In the genomic region with DNA sequence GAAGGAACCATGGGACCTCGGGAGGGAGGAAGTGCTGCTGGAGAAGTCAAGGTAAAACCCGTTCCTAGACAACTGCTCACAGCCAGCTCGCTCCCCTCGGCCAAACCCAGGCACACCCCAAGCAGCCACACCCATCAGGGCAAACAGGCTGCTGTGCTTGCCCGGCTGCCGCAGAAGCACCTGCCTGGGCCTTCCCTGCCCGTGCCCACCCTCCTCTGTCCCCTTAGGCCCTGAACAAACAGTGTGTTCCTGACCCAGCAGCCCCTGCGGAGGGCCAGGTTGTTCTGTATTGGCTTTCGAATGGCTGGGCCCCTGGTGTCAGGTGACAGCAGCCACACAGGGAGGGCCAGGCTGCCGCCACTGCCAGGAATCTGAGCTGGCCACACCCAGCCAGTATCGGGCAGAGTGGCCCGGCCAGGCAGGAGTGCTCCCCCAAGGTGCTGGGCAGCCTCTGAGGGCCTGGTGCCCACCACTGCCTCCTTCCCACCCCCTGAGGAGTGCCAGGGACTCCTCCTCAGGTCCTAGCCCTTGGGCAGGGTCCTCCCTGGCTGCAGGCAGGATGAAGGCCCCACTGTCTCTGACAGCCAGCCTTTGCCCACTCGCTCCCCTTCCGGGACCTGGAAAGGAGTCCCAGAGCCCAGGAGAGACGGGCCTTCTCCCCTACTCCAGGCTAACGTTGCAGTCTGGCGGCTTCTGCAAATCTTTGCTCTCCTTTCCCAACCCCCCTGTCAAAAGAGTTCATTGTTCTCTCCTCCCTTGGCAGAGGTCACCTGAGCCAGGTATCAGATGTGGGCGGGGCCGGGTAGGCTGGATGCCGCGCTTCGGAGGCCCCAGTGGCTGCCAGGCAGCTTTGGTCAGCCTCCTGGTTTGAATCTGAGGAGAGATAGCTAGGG, we compare ENCODE assay signal across 11 cellular contexts. TPM values are rescaled to one million over a fixed set of nuclear protein-coding genes. Genes with fewer than 3 reads are reported as not detected.
DNase-seq lines count a peak whose midpoint lies in the region; ATAC-seq, FAIRE-seq and TF ChIP-seq lines count a peak whose summit lies in the region.
"Had no signal": no experiment of that assay in that cellular context is flagged by ENCODE, and none has a peak within 500 bp of the region (broad histone marks: within the 10 kb centered on the region; RNA-seq: fewer than 3 reads in every experiment).

No MANE protein-coding gene starts in this region.

- H3K4me3 Mint-ChIP-seq in activated T-helper 2 cell treated with anti-CD3 and anti-CD28 coated beads, Interferon-gamma antibody, Interleukin-2, Interleukin-4, amounts not matched to agents 10 μg/mL and 5 μg/mL and 100 μg/mL, durations not matched to agents 14 hours and 24 hours and 36 hours (ENCODE audit: low read depth): no peak overlapping the region
- H3K4me3 Mint-ChIP-seq: natural killer cell treated with Interleukin-12 subunit alpha and Interleukin-12 subunit beta and Interleukin-15 and Interleukin-18, amount 100 ng/mL, for 72 hours had no signal

- H3K27ac ChIP-seq in cardiac muscle cell: peak overlapping the region; percentile 88
- H3K27ac ChIP-seq in right atrium auricular region: no peak overlapping the region
- H3K27ac ChIP-seq in VCaP: peak overlapping the region; percentile 95
- H3K27ac ChIP-seq in HepG2 (ENCODE audit: extremely low read length, insufficient read depth, low read length): peak overlapping the region; percentile 66

- TSS peak; percentile 42 for BruUV-seq in HepG2 (replicated peaks; lab: Mats Ljungman, UMichigan)

- peaks cover 30% of the 10 kb centered on the region for H3K4me1 ChIP-seq in cardiac muscle cell (ENCODE audit: low read depth)
- peaks cover 0 to 9% of the 10 kb centered on the region in 2 donors for H3K4me1 ChIP-seq in right atrium auricular region
- peaks cover 59% of the 10 kb centered on the region for H3K4me1 ChIP-seq in HepG2 (ENCODE audit: insufficient read depth, low read length)

- TF ChIP-seq EP300 in HepG2 (IDR thresholded peaks at IDR 0.05; ENCODE audit: low read depth in 2 of 2, low read length in 2 of 2) (peak in 1 of 2 experiments; percentile 43; a peak in 2 of 4 replicates), HepG2 (CRISPR knock-in tag; IDR thresholded peaks at IDR 0.05; ENCODE audit: borderline replicate concordance) (no peak; the same call in 1 of the 2 replicates)

- H4K20me1 ChIP-seq in HepG2 (ENCODE audit: insufficient read depth, low read length): no peaks in the 10 kb centered on the region

- intact Hi-C loops in HepG2 (cut with micrococcal nuclease; ENCODE audit: unreplicated experiment): loop anchor here (1.0 kb wide), 1 partner anchor 8 kb away; no protein-coding TSS in a partner anchor
- intact Hi-C loops in activated T-helper 2 cell treated with anti-CD3 and anti-CD28 coated beads, Interferon-gamma antibody, Interleukin-2, Interleukin-4, amounts not matched to agents 10 μg/mL and 5 μg/mL and 100 μg/mL, durations not matched to agents 14 hours and 24 hours and 36 hours (cut with micrococcal nuclease): no loop called here

- H3K4me3 ChIP-seq in cardiac muscle cell (no peak overlapping the region), right atrium auricular region (no peak overlapping the region), HepG2 (replicated peaks in 1 of 3; ENCODE audit: insufficient read depth in 1 of 3, low read depth in 2 of 3, low read length in 3 of 3) (peak overlapping the region; percentile 43 to 72 (median 55); a peak in 5 of 6 replicates)

- no peaks in the 10 kb centered on the region for H3K9me3 Mint-ChIP-seq in activated T-helper 2 cell treated with anti-CD3 and anti-CD28 coated beads, Interferon-gamma antibody, Interleukin-2, Interleukin-4, amounts not matched to agents 10 μg/mL and 5 μg/mL and 100 μg/mL, durations not matched to agents 14 hours and 24 hours and 36 hours
- H3K9me3 Mint-ChIP-seq: natural killer cell treated with Interleukin-12 subunit alpha and Interleukin-12 subunit beta and Interleukin-15 and Interleukin-18, amount 100 ng/mL, for 72 hours had no signal

- H3K9ac ChIP-seq in HepG2 (ENCODE audit: insufficient read depth, low read depth, low read length): peak overlapping the region; percentile 75

- no peaks in the 10 kb centered on the region for H3K27me3 ChIP-seq in cardiac muscle cell
- H3K27me3 ChIP-seq in right atrium auricular region: no peaks in the 10 kb centered on the region
- H3K27me3 ChIP-seq in HepG2 (ENCODE audit: control insufficient read depth in 1 of 2, insufficient read depth in 2 of 2, low read length in 2 of 2): no peaks in the 10 kb centered on the region

- H3K36me3 ChIP-seq in cardiac muscle cell (no peaks in the 10 kb centered on the region), right atrium auricular region (no peaks in the 10 kb centered on the region), HepG2 (replicated peaks in 1 of 2; ENCODE audit: control insufficient read depth in 1 of 2, insufficient read depth in 2 of 2, low read length in 2 of 2) (peaks cover 4 to 14% of the 10 kb centered on the region in 2 experiments; a peak in 3 of 5 replicates)

- CTCF ChIA-PET in HepG2 (lab: Yijun Ruan, JAX; ENCODE audit: low intra/inter-chr PET ratio, low total read pairs): no interaction called here

- no peaks in the 10 kb centered on the region for H3K79me2 ChIP-seq in HepG2 (ENCODE audit: insufficient read depth, low read length)

- peak; percentile 59 to 88; a peak in 3 of 4 replicates for TF ChIP-seq POLR2A in HepG2 (IDR thresholded peaks at IDR 0.05; ENCODE audit: insufficient read depth in 1 of 2, low read depth in 2 of 2, low read length in 2 of 2)
- no peak for TF ChIP-seq POLR2A in H54 (IDR thresholded peaks at IDR 0.05; ENCODE audit: low read depth, low read length)

- TF ChIP-seq CTCF in cardiac muscle cell (IDR thresholded peaks at IDR 0.05; ENCODE audit: low read depth, low read length) (no peak), right atrium auricular region (IDR thresholded peaks at IDR 0.05) (no peak), VCaP (conservative IDR thresholded peaks at IDR 0.05) (no peak), HepG2 (CRISPR knock-in tag; IDR thresholded peaks at IDR 0.05) (peak; percentile 44)

- no peaks in the 10 kb centered on the region for H3K4me1 Mint-ChIP-seq in activated T-helper 2 cell treated with anti-CD3 and anti-CD28 coated beads, Interferon-gamma antibody, Interleukin-2, Interleukin-4, amounts not matched to agents 10 μg/mL and 5 μg/mL and 100 μg/mL, durations not matched to agents 14 hours and 24 hours and 36 hours (ENCODE audit: low read depth)

- peak; percentile 88 for ATAC-seq in HepG2
- ATAC-seq in GM21723 (IDR thresholded peaks at IDR 0.05; ENCODE audit: unreplicated experiment): no peak

- TF ChIP-seq RAD21 in HepG2 (CRISPR knock-in tag; IDR thresholded peaks at IDR 0.05): 0 out of 2 replicates have a peak, but pooled peaks have one; percentile 13

- peak; percentile 63 for FAIRE-seq in HepG2 (lab: Jason Lieb, UNC)
- no peak for FAIRE-seq in H54 (lab: Jason Lieb, UNC)
- FAIRE-seq: endothelial cell of umbilical vein had no signal

- H3K27me3 Mint-ChIP-seq in activated T-helper 2 cell treated with anti-CD3 and anti-CD28 coated beads, Interferon-gamma antibody, Interleukin-2, Interleukin-4, amounts not matched to agents 10 μg/mL and 5 μg/mL and 100 μg/mL, durations not matched to agents 14 hours and 24 hours and 36 hours (ENCODE audit: low read depth): no peaks in the 10 kb centered on the region
- H3K27me3 Mint-ChIP-seq: natural killer cell treated with Interleukin-12 subunit alpha and Interleukin-12 subunit beta and Interleukin-15 and Interleukin-18, amount 100 ng/mL, for 72 hours had no signal

- no peak overlapping the region for H2AFZ ChIP-seq in HepG2 (ENCODE audit: low read length)

- H3K36me3 Mint-ChIP-seq in activated T-helper 2 cell treated with anti-CD3 and anti-CD28 coated beads, Interferon-gamma antibody, Interleukin-2, Interleukin-4, amounts not matched to agents 10 μg/mL and 5 μg/mL and 100 μg/mL, durations not matched to agents 14 hours and 24 hours and 36 hours (ENCODE audit: low read depth): no peaks in the 10 kb centered on the region
- H3K36me3 Mint-ChIP-seq: natural killer cell treated with Interleukin-12 subunit alpha and Interleukin-12 subunit beta and Interleukin-15 and Interleukin-18, amount 100 ng/mL, for 72 hours had no signal

- H3K4me2 ChIP-seq in HepG2 (ENCODE audit: low read depth, low read length): peak overlapping the region; percentile 96

- no peak overlapping the region for H3K27ac Mint-ChIP-seq in activated T-helper 2 cell treated with anti-CD3 and anti-CD28 coated beads, Interferon-gamma antibody, Interleukin-2, Interleukin-4, amounts not matched to agents 10 μg/mL and 5 μg/mL and 100 μg/mL, durations not matched to agents 14 hours and 24 hours and 36 hours
- H3K27ac Mint-ChIP-seq: natural killer cell treated with Interleukin-12 subunit alpha and Interleukin-12 subunit beta and Interleukin-15 and Interleukin-18, amount 100 ng/mL, for 72 hours had no signal

- peak in 1 of 2 donors; percentile 83 for DNase-seq in cardiac muscle cell (ENCODE audit: low read depth in 1 of 2, low spot score in 1 of 2)
- DNase-seq in right atrium auricular region (ENCODE audit: low spot score): no peak
- DNase-seq in HepG2 (ENCODE audit: low spot score): peak; percentile 89
- DNase-seq in stimulated activated CD4-positive, alpha-beta T cell treated with anti-CD3 and anti-CD28 coated beads, Interleukin-15, amount 100 ng/mL, for 24 hours: no peak
- no peak for DNase-seq in H54 (ENCODE audit: insufficient read length, low spot score)
- DNase-seq in activated T-helper 2 cell treated with anti-CD3 and anti-CD28 coated beads, Interferon-gamma antibody, Interleukin-2, Interleukin-4, amounts not matched to agents 10 μg/mL and 5 μg/mL and 100 μg/mL, durations not matched to agents 14 hours and 24 hours and 36 hours (ENCODE audit: low spot score): no peak
- DNase-seq: activated T-cell treated with anti-CD3 and anti-CD28 coated beads, Interleukin-2, amount 50 U/mL, for 48 hours had no signal

- POLR2A ChIA-PET in HepG2 (lab: Yijun Ruan, JAX): interaction anchor here (0.7 to 2.7 kb wide), 13 partner anchors 9 to 231 kb away, joined by 3 to 28 read pairs (median 5); a partner anchor contains a TSS

- in situ Hi-C loops in HepG2 (cut with HindIII; ENCODE audit: extremely low pct_ligation_motif_present, low pct_unique_long_range_greater_than_20kb): no loop called here

- 21% methylated on average over 17 of the region's 22 CpGs for whole genome bisulfite sequencing in HepG2 (ENCODE audit: low lambda C conversion rate)

- H3K9me3 ChIP-seq in cardiac muscle cell (ENCODE audit: low read depth) (no peaks in the 10 kb centered on the region), right atrium auricular region (no peaks in the 10 kb centered on the region), HepG2 (ENCODE audit: low read length) (no peaks in the 10 kb centered on the region)

RNA-seq across cellular contexts. Expression of a gene that starts 24.0 kb away (rescaled TPM):
- total RNA-seq in cardiac muscle cell (28.1 and 40.3 TPM in 2 replicates), right atrium auricular region (1 to 10 TPM; 4.1 to 8.5 TPM), HepG2 (2016; rRNA removed; fragmentation: Illumina TruSeq; extraction: Trizol) (53.9 and 86.7 TPM in 2 replicates)
- polyA plus RNA-seq in cardiac muscle cell (35.2 and 45.5 TPM in 2 replicates), HepG2 (2011; rRNA removed) (83.0 and 109 TPM in 2 replicates)
- 27.2 and 32.8 TPM in 2 replicates for total RNA-seq in HepG2 (2016; cell fraction: cytosol; rRNA removed; fragmentation: Illumina TruSeq; extraction: Trizol; ENCODE audit: low read depth)
- total RNA-seq in HepG2 (2016; cell fraction: insoluble cytoplasmic fraction; rRNA removed; fragmentation: Illumina TruSeq; extraction: Trizol): 51.9 and 87.2 TPM in 2 replicates
- 45.8 and 50.7 TPM in 2 replicates for total RNA-seq in HepG2 (2016; cell fraction: membrane; rRNA removed; fragmentation: Illumina TruSeq; extraction: Trizol)
- total RNA-seq in HepG2 (2016; cell fraction: nucleus; rRNA removed; fragmentation: Illumina TruSeq; extraction: Trizol): 72.1 and 85.8 TPM in 2 replicates
- 40.2 and 67.1 TPM in 2 replicates for polyA plus RNA-seq in HepG2 (2011; cell fraction: cytosol; rRNA removed)
- polyA plus RNA-seq in HepG2 (2011; cell fraction: nucleus; rRNA removed): 384 and 448 TPM in 2 replicates
- 33.3 and 59.5 TPM in 2 replicates for polyA plus RNA-seq in HepG2 (2012)
- 23.2 and 28.1 TPM in 2 replicates for polyA plus RNA-seq in HepG2 (2016; cell fraction: cytosol; fragmentation: Illumina TruSeq; extraction: Trizol; ENCODE audit: low read depth)
- 41.6 and 52.9 TPM in 2 replicates for polyA plus RNA-seq in HepG2 (2016; cell fraction: insoluble cytoplasmic fraction; fragmentation: Illumina TruSeq; extraction: Trizol; ENCODE audit: low read depth)
- 32.5 and 33.0 TPM in 2 replicates for polyA plus RNA-seq in HepG2 (2016; cell fraction: membrane; fragmentation: Illumina TruSeq; extraction: Trizol; ENCODE audit: low read depth)
- 204 and 230 TPM in 2 replicates for polyA plus RNA-seq in HepG2 (2016; cell fraction: nucleus; fragmentation: Illumina TruSeq; extraction: Trizol; ENCODE audit: insufficient read depth, low read depth)
- polyA minus RNA-seq in HepG2 (2011; rRNA and poly(A)+ RNA removed; ENCODE audit: low replicate concordance): 30.9 and 126 TPM in 2 replicates
- 30.6 and 31.7 TPM in 2 replicates for polyA minus RNA-seq in HepG2 (2011; cell fraction: cytosol; rRNA and poly(A)+ RNA removed)
- polyA minus RNA-seq in HepG2 (2011; cell fraction: nucleus; rRNA and poly(A)+ RNA removed): 79.4 and 86.0 TPM in 2 replicates
- 12.1 and 13.5 TPM in 2 replicates for total RNA-seq in activated T-helper 2 cell treated with anti-CD3 and anti-CD28 coated beads, Interferon-gamma antibody, Interleukin-2, Interleukin-4, amounts not matched to agents 10 μg/mL and 5 μg/mL and 100 μg/mL, durations not matched to agents 14 hours and 24 hours and 36 hours

RNA-seq across cellular contexts. Expression of a gene that starts 33.2 kb away (rescaled TPM):
- total RNA-seq in cardiac muscle cell: 70.5 and 88.8 TPM in 2 replicates
- 52.8 and 64.4 TPM in 2 replicates for polyA plus RNA-seq in cardiac muscle cell
- 10 to 100 TPM in 1 of 2 donors, 1 to 10 TPM in 1; 9.6 to 13.8 TPM for total RNA-seq in right atrium auricular region
- total RNA-seq in HepG2 (2016; rRNA removed; fragmentation: Illumina TruSeq; extraction: Trizol): 43.6 and 62.9 TPM in 2 replicates
- 20.6 and 23.0 TPM in 2 replicates for total RNA-seq in HepG2 (2016; cell fraction: cytosol; rRNA removed; fragmentation: Illumina TruSeq; extraction: Trizol; ENCODE audit: low read depth)
- 44.0 and 64.1 TPM in 2 replicates for total RNA-seq in HepG2 (2016; cell fraction: insoluble cytoplasmic fraction; rRNA removed; fragmentation: Illumina TruSeq; extraction: Trizol)
- 44.5 and 45.0 TPM in 2 replicates for total RNA-seq in HepG2 (2016; cell fraction: membrane; rRNA removed; fragmentation: Illumina TruSeq; extraction: Trizol)
- 39.9 and 48.4 TPM in 2 replicates for total RNA-seq in HepG2 (2016; cell fraction: nucleus; rRNA removed; fragmentation: Illumina TruSeq; extraction: Trizol)
- polyA plus RNA-seq in HepG2 (2011; rRNA removed): 63.3 and 64.4 TPM in 2 replicates
- 36.2 and 47.1 TPM in 2 replicates for polyA plus RNA-seq in HepG2 (2011; cell fraction: cytosol; rRNA removed)
- polyA plus RNA-seq in HepG2 (2011; cell fraction: nucleus; rRNA removed): 87.7 and 89.1 TPM in 2 replicates
- polyA plus RNA-seq in HepG2 (2012): 22.1 and 34.4 TPM in 2 replicates
- polyA plus RNA-seq in HepG2 (2016; cell fraction: cytosol; fragmentation: Illumina TruSeq; extraction: Trizol; ENCODE audit: low read depth): 20.4 and 20.5 TPM in 2 replicates
- 37.7 and 50.5 TPM in 2 replicates for polyA plus RNA-seq in HepG2 (2016; cell fraction: insoluble cytoplasmic fraction; fragmentation: Illumina TruSeq; extraction: Trizol; ENCODE audit: low read depth)
- polyA plus RNA-seq in HepG2 (2016; cell fraction: membrane; fragmentation: Illumina TruSeq; extraction: Trizol; ENCODE audit: low read depth): 30.9 and 35.9 TPM in 2 replicates
- 108 and 110 TPM in 2 replicates for polyA plus RNA-seq in HepG2 (2016; cell fraction: nucleus; fragmentation: Illumina TruSeq; extraction: Trizol; ENCODE audit: insufficient read depth, low read depth)
- polyA minus RNA-seq in HepG2 (2011; rRNA and poly(A)+ RNA removed; ENCODE audit: low replicate concordance): 56.0 and 95.0 TPM in 2 replicates
- 11.3 and 14.0 TPM in 2 replicates for polyA minus RNA-seq in HepG2 (2011; cell fraction: cytosol; rRNA and poly(A)+ RNA removed)
- polyA minus RNA-seq in HepG2 (2011; cell fraction: nucleus; rRNA and poly(A)+ RNA removed): 13.9 and 15.5 TPM in 2 replicates
- 74.6 and 78.2 TPM in 2 replicates for total RNA-seq in activated T-helper 2 cell treated with anti-CD3 and anti-CD28 coated beads, Interferon-gamma antibody, Interleukin-2, Interleukin-4, amounts not matched to agents 10 μg/mL and 5 μg/mL and 100 μg/mL, durations not matched to agents 14 hours and 24 hours and 36 hours

RNA-seq across cellular contexts. Expression of a gene that starts 34.2 kb away (rescaled TPM):
- total RNA-seq in cardiac muscle cell (24.4 and 31.2 TPM in 2 replicates), right atrium auricular region (10 to 100 TPM; 18.3 to 28.7 TPM), HepG2 (2016; rRNA removed; fragmentation: Illumina TruSeq; extraction: Trizol) (5.2 and 10.6 TPM in 2 replicates)
- polyA plus RNA-seq in cardiac muscle cell (18.1 and 27.3 TPM in 2 replicates), HepG2 (2011; rRNA removed) (6.8 and 7.8 TPM in 2 replicates)
- 1.5 and 1.8 TPM in 2 replicates for total RNA-seq in HepG2 (2016; cell fraction: cytosol; rRNA removed; fragmentation: Illumina TruSeq; extraction: Trizol; ENCODE audit: low read depth)
- 4.9 and 7.5 TPM in 2 replicates for total RNA-seq in HepG2 (2016; cell fraction: insoluble cytoplasmic fraction; rRNA removed; fragmentation: Illumina TruSeq; extraction: Trizol)
- 3.4 and 4.1 TPM in 2 replicates for total RNA-seq in HepG2 (2016; cell fraction: membrane; rRNA removed; fragmentation: Illumina TruSeq; extraction: Trizol)
- 6.8 and 8.0 TPM in 2 replicates for total RNA-seq in HepG2 (2016; cell fraction: nucleus; rRNA removed; fragmentation: Illumina TruSeq; extraction: Trizol)
- polyA plus RNA-seq in HepG2 (2011; cell fraction: cytosol; rRNA removed): 1.9 and 2.2 TPM in 2 replicates
- polyA plus RNA-seq in HepG2 (2011; cell fraction: nucleus; rRNA removed): 23.6 and 26.5 TPM in 2 replicates
- polyA plus RNA-seq in HepG2 (2012): 6.2 and 9.6 TPM in 2 replicates
- polyA plus RNA-seq in HepG2 (2016; cell fraction: cytosol; fragmentation: Illumina TruSeq; extraction: Trizol; ENCODE audit: low read depth): 0.61 and 0.68 TPM in 2 replicates
- 4.4 and 7.0 TPM in 2 replicates for polyA plus RNA-seq in HepG2 (2016; cell fraction: insoluble cytoplasmic fraction; fragmentation: Illumina TruSeq; extraction: Trizol; ENCODE audit: low read depth)
- 1.6 and 1.8 TPM in 2 replicates for polyA plus RNA-seq in HepG2 (2016; cell fraction: membrane; fragmentation: Illumina TruSeq; extraction: Trizol; ENCODE audit: low read depth)
- polyA plus RNA-seq in HepG2 (2016; cell fraction: nucleus; fragmentation: Illumina TruSeq; extraction: Trizol; ENCODE audit: insufficient read depth, low read depth): 16.3 and 16.6 TPM in 2 replicates
- polyA minus RNA-seq in HepG2 (2011; rRNA and poly(A)+ RNA removed; ENCODE audit: low replicate concordance): 11.8 and 14.9 TPM in 2 replicates
- polyA minus RNA-seq in HepG2 (2011; cell fraction: cytosol; rRNA and poly(A)+ RNA removed): 4.9 and 5.0 TPM in 2 replicates
- polyA minus RNA-seq in HepG2 (2011; cell fraction: nucleus; rRNA and poly(A)+ RNA removed): 17.0 and 20.4 TPM in 2 replicates
- total RNA-seq in activated T-helper 2 cell treated with anti-CD3 and anti-CD28 coated beads, Interferon-gamma antibody, Interleukin-2, Interleukin-4, amounts not matched to agents 10 μg/mL and 5 μg/mL and 100 μg/mL, durations not matched to agents 14 hours and 24 hours and 36 hours: 2.2 and 2.3 TPM in 2 replicates

RNA-seq across cellular contexts. Expression of a gene that starts 38.1 kb away (rescaled TPM):
- 15.3 and 101 TPM in 2 replicates for total RNA-seq in cardiac muscle cell
- polyA plus RNA-seq in cardiac muscle cell: 21.3 and 49.2 TPM in 2 replicates
- total RNA-seq in right atrium auricular region: 10 to 100 TPM; 29.3 to 34.3 TPM
- 1.9 and 2.8 TPM in 2 replicates for total RNA-seq in HepG2 (2016; rRNA removed; fragmentation: Illumina TruSeq; extraction: Trizol)
- total RNA-seq in HepG2 (2016; cell fraction: cytosol; rRNA removed; fragmentation: Illumina TruSeq; extraction: Trizol; ENCODE audit: low read depth): 0.61 and 0.79 TPM in 2 replicates
- total RNA-seq in HepG2 (2016; cell fraction: insoluble cytoplasmic fraction; rRNA removed; fragmentation: Illumina TruSeq; extraction: Trizol): 1.1 and 2.7 TPM in 2 replicates
- total RNA-seq in HepG2 (2016; cell fraction: membrane; rRNA removed; fragmentation: Illumina TruSeq; extraction: Trizol): 0.83 and 1.2 TPM in 2 replicates
- total RNA-seq in HepG2 (2016; cell fraction: nucleus; rRNA removed; fragmentation: Illumina TruSeq; extraction: Trizol): 3.0 and 3.8 TPM in 2 replicates
- 8.1 and 11.2 TPM in 2 replicates for polyA plus RNA-seq in HepG2 (2011; rRNA removed)
- 1.6 and 2.5 TPM in 2 replicates for polyA plus RNA-seq in HepG2 (2011; cell fraction: cytosol; rRNA removed)
- polyA plus RNA-seq in HepG2 (2011; cell fraction: nucleus; rRNA removed): 122 and 144 TPM in 2 replicates
- 9.5 and 12.7 TPM in 2 replicates for polyA plus RNA-seq in HepG2 (2012)
- polyA plus RNA-seq in HepG2 (2016; cell fraction: cytosol; fragmentation: Illumina TruSeq; extraction: Trizol; ENCODE audit: low read depth): 0.53 and 1.00 TPM in 2 replicates
- polyA plus RNA-seq in HepG2 (2016; cell fraction: insoluble cytoplasmic fraction; fragmentation: Illumina TruSeq; extraction: Trizol; ENCODE audit: low read depth): 0.63 and 1.4 TPM in 2 replicates
- 0.49 and 0.86 TPM in 2 replicates for polyA plus RNA-seq in HepG2 (2016; cell fraction: membrane; fragmentation: Illumina TruSeq; extraction: Trizol; ENCODE audit: low read depth)
- 12.0 and 13.6 TPM in 2 replicates for polyA plus RNA-seq in HepG2 (2016; cell fraction: nucleus; fragmentation: Illumina TruSeq; extraction: Trizol; ENCODE audit: insufficient read depth, low read depth)
- 7.2 and 13.2 TPM in 2 replicates for polyA minus RNA-seq in HepG2 (2011; rRNA and poly(A)+ RNA removed; ENCODE audit: low replicate concordance)
- polyA minus RNA-seq in HepG2 (2011; cell fraction: cytosol; rRNA and poly(A)+ RNA removed): 3.0 and 6.8 TPM in 2 replicates
- 16.5 and 25.7 TPM in 2 replicates for polyA minus RNA-seq in HepG2 (2011; cell fraction: nucleus; rRNA and poly(A)+ RNA removed)
- 33.9 and 34.8 TPM in 2 replicates for total RNA-seq in activated T-helper 2 cell treated with anti-CD3 and anti-CD28 coated beads, Interferon-gamma antibody, Interleukin-2, Interleukin-4, amounts not matched to agents 10 μg/mL and 5 μg/mL and 100 μg/mL, durations not matched to agents 14 hours and 24 hours and 36 hours

Comparison
In these comparisons a context has a peak if more than half of its experiments do, and no peak if none do; other contexts are left out.
1. H3K27ac ChIP-seq: peak in cardiac muscle cell (single experiment), VCaP (single experiment) and HepG2 (single experiment); none in right atrium auricular region (0 of 2).
2. H3K4me3 ChIP-seq: peak in HepG2 (3 of 3); none in cardiac muscle cell (single experiment) and right atrium auricular region (0 of 2).